ENCODE assay signal across 1 cellular context in genomic region chr2:121974919-121975654, GRCh38.
TF ChIP-seq lines count a peak whose summit lies in the region.

No MANE protein-coding gene starts in this region.

TF ChIP-seq in HepG2, 621 proteins besides CTCF, POLR2A, EP300 and RAD21 (continued from another document and continues in another):
- TF ChIP-seq ZNF280D (CRISPR knock-in tag; IDR thresholded peaks at IDR 0.05) (peak; percentile 59; the same call in 1 of the 2 replicates), HNRNPLL (IDR thresholded peaks at IDR 0.05; ENCODE audit: low read depth, low read length, poor library complexity, severe bottlenecking) (no peak), HDAC2 (CRISPR knock-in tag; IDR thresholded peaks at IDR 0.05) (0 out of 2 replicates have a peak, but pooled peaks have one; percentile 38), ZNF552 (CRISPR knock-in tag; IDR thresholded peaks at IDR 0.05; ENCODE audit: borderline replicate concordance) (no peak), TMF1 (CRISPR knock-in tag; IDR thresholded peaks at IDR 0.05; ENCODE audit: low read depth) (no peak), ZNF670 (CRISPR knock-in tag; IDR thresholded peaks at IDR 0.05; ENCODE audit: borderline replicate concordance) (no peak), ZNF468 (CRISPR knock-in tag; IDR thresholded peaks at IDR 0.05) (no peak), EEA1 (CRISPR knock-in tag; IDR thresholded peaks at IDR 0.05; ENCODE audit: borderline replicate concordance) (no peak), ZNF780A (CRISPR knock-in tag; IDR thresholded peaks at IDR 0.05) (no peak), RFXANK (CRISPR knock-in tag; IDR thresholded peaks at IDR 0.05) (no peak), HNRNPUL1 (IDR thresholded peaks at IDR 0.05; ENCODE audit: low read depth, low read length) (no peak), LCORL (IDR thresholded peaks at IDR 0.05) (no peak), LCORL (CRISPR knock-in tag; IDR thresholded peaks at IDR 0.05) (peak; percentile 67), ZSCAN30 (CRISPR knock-in tag; IDR thresholded peaks at IDR 0.05) (no peak), PCBP2 (optimal IDR thresholded peaks at IDR 0.05; ENCODE audit: low read depth, low read length, poor library complexity, severe bottlenecking) (no peak), HCFC1 (IDR thresholded peaks at IDR 0.05; ENCODE audit: low read depth, low read length) (no peak), FOXA1 (IDR thresholded peaks at IDR 0.05) (no peak), FOXA1 (CRISPR knock-in tag; IDR thresholded peaks at IDR 0.05) (0 out of 2 replicates have a peak, but pooled peaks have one; percentile 37), ZSCAN21 (CRISPR knock-in tag; IDR thresholded peaks at IDR 0.05; ENCODE audit: borderline replicate concordance) (no peak), TEAD3 (CRISPR knock-in tag; optimal IDR thresholded peaks at IDR 0.05; ENCODE audit: borderline replicate concordance) (peak; percentile 53), ZNF607 (CRISPR knock-in tag; IDR thresholded peaks at IDR 0.05; ENCODE audit: borderline replicate concordance) (no peak), ZFP36 (IDR thresholded peaks at IDR 0.05; ENCODE audit: borderline replicate concordance, low read depth, low read length, partially characterized antibody) (no peak), ARNT2 (CRISPR knock-in tag; IDR thresholded peaks at IDR 0.05; ENCODE audit: low read depth) (no peak), ZNF512B (CRISPR knock-in tag; IDR thresholded peaks at IDR 0.05; ENCODE audit: borderline replicate concordance) (0 out of 2 replicates have a peak, but pooled peaks have one; percentile 73), MNT (IDR thresholded peaks at IDR 0.05) (no peak), NONO (IDR thresholded peaks at IDR 0.05) (no peak), NONO (CRISPR knock-in tag; conservative IDR thresholded peaks at IDR 0.05) (no peak), FOXA3 (CRISPR knock-in tag; IDR thresholded peaks at IDR 0.05) (peak; percentile 44; the same call in 1 of the 2 replicates), ZNF256 (CRISPR knock-in tag; conservative IDR thresholded peaks at IDR 0.05) (no peak), ZNF879 (CRISPR knock-in tag; IDR thresholded peaks at IDR 0.05) (no peak), HNRNPK (IDR thresholded peaks at IDR 0.05; ENCODE audit: low read depth, low read length, poor library complexity, severe bottlenecking) (no peak), MED8 (CRISPR knock-in tag; IDR thresholded peaks at IDR 0.05; ENCODE audit: insufficient replicate concordance) (no peak), NFKB2 (CRISPR knock-in tag; IDR thresholded peaks at IDR 0.05; ENCODE audit: borderline replicate concordance) (no peak), ZNF562 (CRISPR knock-in tag; IDR thresholded peaks at IDR 0.05; ENCODE audit: borderline replicate concordance) (no peak), ZBTB20 (CRISPR knock-in tag; IDR thresholded peaks at IDR 0.05; ENCODE audit: borderline replicate concordance, low read depth) (no peak), FOXO1 (CRISPR knock-in tag; IDR thresholded peaks at IDR 0.05) (peak; percentile 25; the same call in 1 of the 2 replicates), MLXIP (CRISPR knock-in tag; IDR thresholded peaks at IDR 0.05; ENCODE audit: borderline replicate concordance) (no peak), BHLHE40 (IDR thresholded peaks at IDR 0.05; ENCODE audit: low read length) (no peak), SP140L (CRISPR knock-in tag; IDR thresholded peaks at IDR 0.05; ENCODE audit: borderline replicate concordance) (no peak), POLR2AphosphoS5 (IDR thresholded peaks at IDR 0.05; ENCODE audit: low read depth, low read length) (no peak)
- TF ChIP-seq, protein P1, sequence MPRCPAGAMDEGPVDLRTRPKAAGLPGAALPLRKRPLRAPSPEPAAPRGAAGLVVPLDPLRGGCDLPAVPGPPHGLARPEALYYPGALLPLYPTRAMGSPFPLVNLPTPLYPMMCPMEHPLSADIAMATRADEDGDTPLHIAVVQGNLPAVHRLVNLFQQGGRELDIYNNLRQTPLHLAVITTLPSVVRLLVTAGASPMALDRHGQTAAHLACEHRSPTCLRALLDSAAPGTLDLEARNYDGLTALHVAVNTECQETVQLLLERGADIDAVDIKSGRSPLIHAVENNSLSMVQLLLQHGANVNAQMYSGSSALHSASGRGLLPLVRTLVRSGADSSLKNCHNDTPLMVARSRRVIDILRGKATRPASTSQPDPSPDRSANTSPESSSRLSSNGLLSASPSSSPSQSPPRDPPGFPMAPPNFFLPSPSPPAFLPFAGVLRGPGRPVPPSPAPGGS (CRISPR knock-in tag; IDR thresholded peaks at IDR 0.05) = no peak
- TF ChIP-seq, protein P2, sequence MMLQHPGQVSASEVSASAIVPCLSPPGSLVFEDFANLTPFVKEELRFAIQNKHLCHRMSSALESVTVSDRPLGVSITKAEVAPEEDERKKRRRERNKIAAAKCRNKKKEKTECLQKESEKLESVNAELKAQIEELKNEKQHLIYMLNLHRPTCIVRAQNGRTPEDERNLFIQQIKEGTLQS (CRISPR knock-in tag; IDR thresholded peaks at IDR 0.05) = no peak
- TF ChIP-seq, protein P3, sequence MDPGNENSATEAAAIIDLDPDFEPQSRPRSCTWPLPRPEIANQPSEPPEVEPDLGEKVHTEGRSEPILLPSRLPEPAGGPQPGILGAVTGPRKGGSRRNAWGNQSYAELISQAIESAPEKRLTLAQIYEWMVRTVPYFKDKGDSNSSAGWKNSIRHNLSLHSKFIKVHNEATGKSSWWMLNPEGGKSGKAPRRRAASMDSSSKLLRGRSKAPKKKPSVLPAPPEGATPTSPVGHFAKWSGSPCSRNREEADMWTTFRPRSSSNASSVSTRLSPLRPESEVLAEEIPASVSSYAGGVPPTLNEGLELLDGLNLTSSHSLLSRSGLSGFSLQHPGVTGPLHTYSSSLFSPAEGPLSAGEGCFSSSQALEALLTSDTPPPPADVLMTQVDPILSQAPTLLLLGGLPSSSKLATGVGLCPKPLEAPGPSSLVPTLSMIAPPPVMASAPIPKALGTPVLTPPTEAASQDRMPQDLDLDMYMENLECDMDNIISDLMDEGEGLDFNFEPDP (CRISPR knock-in tag; conservative IDR thresholded peaks at IDR 0.05) = 0 out of 2 replicates have a peak, but pooled peaks have one; percentile 38
